Comparison of ENCODE assay signal across 30 cellular contexts in the genomic region with DNA sequence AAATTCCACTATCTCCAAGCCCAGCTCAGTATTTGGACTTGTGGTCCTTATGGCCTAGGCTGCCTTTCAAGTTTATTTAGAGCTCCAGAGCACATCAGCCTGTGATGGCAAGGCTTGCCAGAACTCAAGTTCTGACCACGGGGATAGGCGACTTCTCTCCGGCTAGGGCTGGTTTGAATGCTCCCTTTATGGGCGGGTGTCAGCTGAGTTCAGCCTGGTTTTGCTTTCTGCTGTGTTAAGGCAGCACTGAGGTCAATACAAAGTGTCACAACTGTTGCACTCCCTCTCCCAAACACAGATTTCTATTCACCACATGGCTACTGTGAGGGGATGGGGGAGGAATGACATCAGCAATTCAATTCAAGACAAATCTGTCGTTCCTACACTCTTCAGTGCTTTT.
"Had no signal": no experiment of that assay in that cellular context is flagged by ENCODE, and none has a peak within 500 bp of the region (broad histone marks: within the 10 kb centered on the region; RNA-seq: fewer than 3 reads in every experiment).

No MANE protein-coding gene starts in this region.

- H3K9me3 ChIP-seq: adrenal gland, ascending aorta, colonic mucosa had no signal

- FAIRE-seq: endometrium, endothelial cell of umbilical vein had no signal

- H3K4me3 ChIP-seq: adrenal gland, ascending aorta, breast epithelium, cardiac muscle cell, colonic mucosa, gastrocnemius medialis had no signal

- H3K27me3 ChIP-seq: adrenal gland, ascending aorta, breast epithelium, cardiac muscle cell, colonic mucosa, gastrocnemius medialis had no signal

- H3K27ac ChIP-seq: adrenal gland, ascending aorta, breast epithelium, cardiac muscle cell, colonic mucosa, epithelial cell of prostate, WERI-Rb-1 had no signal

- H3K36me3 ChIP-seq: adrenal gland, ascending aorta, breast epithelium, cardiac muscle cell, colonic mucosa, gastrocnemius medialis, WERI-Rb-1 had no signal

- DNase-seq: activated B cell treated with CpG ODN at 0.5 μM for 24 hours; activated CD4-positive, alpha-beta memory T cell treated with anti-CD3 and anti-CD28 coated beads for 36 hours; activated CD4-positive, alpha-beta T cell treated with anti-CD3 and anti-CD28 coated beads for 48 hours; activated CD8-positive, alpha-beta memory T cell treated with anti-CD3 and anti-CD28 coated beads, Interleukin-2, amount 10 ng/mL, durations not matched to agents 7 days and 5 days; activated CD8-positive, alpha-beta memory T cell treated with anti-CD3 and anti-CD28 coated beads, Interleukin-2, amount 50 U/mL, for 4 hours; activated CD8-positive, alpha-beta T cell treated with anti-CD3 and anti-CD28 coated beads, Interleukin-2, amount 10 ng/mL, durations not matched to agents 7 days and 5 days; activated effector memory CD4-positive, alpha-beta T cell treated with anti-CD3 and anti-CD28 coated beads, Interleukin-2, amount 50 U/mL, for 16 hours; activated naive CD4-positive, alpha-beta T cell treated with anti-CD3 and anti-CD28 coated beads for 36 hours; activated naive CD8-positive, alpha-beta T cell treated with anti-CD3 and anti-CD28 coated beads for 36 hours; activated naive CD8-positive, alpha-beta T cell treated with anti-CD3 and anti-CD28 coated beads, Interleukin-2, amount 50 U/mL, for 24 hours; activated T-cell treated with anti-CD3 and anti-CD28 coated beads, Interleukin-2, amount 50 U/mL, for 1 hour; activated T-cell treated with anti-CD3 and anti-CD28 coated beads, Interleukin-2, amount 50 U/mL, for 48 hours; adrenal gland; amygdala; central memory CD4-positive, alpha-beta T cell; cerebellar nuclear complex; colonic mucosa; effector CD8-positive, alpha-beta T cell; foreskin fibroblast; gastrocnemius medialis; T-helper 1 cell; T-helper 17 cell; T1000; WERI-Rb-1 had no signal

- H3K4me1 ChIP-seq: adrenal gland, ascending aorta, breast epithelium, colonic mucosa had no signal
